8 cellular contexts compared by ENCODE assay signal in the genomic region with DNA sequence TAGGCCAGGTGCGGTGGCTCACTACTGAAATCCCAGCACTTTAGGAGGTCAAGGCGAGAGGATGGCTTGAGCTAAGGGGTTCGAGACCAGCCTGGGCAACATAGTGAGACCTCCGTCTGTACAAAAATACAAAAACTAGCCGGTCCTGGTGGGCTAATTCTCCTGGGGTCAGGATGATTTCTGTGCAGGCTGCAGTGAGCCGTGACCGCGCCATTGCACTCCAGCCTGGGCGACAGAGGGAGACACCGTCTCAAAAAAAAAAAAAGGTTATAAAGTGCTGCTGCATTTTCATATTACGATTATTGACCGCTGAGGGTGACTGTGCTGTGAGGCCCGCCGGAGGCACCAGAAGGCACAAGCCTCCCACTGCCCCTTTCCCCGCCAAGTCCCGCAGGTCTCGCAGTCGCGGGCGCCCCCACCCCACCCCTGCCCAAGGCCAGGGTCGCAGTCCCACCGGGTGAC. TPM values are rescaled to one million over a fixed set of nuclear protein-coding genes. Genes with fewer than 3 reads are reported as not detected.
DNase-seq lines count a peak whose midpoint lies in the region; ATAC-seq and TF ChIP-seq lines count a peak whose summit lies in the region.

No MANE protein-coding gene starts in this region.

- no peaks in the 10 kb centered on the region for H3K27me3 ChIP-seq in Peyer's patch

- TF ChIP-seq POLR2A in Peyer's patch (IDR thresholded peaks at IDR 0.05), result no peak

- in situ Hi-C loops in GM13976 (cut with MboI; ENCODE audit: low sequenced_read_pairs, unreplicated experiment), result no loop called here

- ATAC-seq in HG02588 (IDR thresholded peaks at IDR 0.05; ENCODE audit: unreplicated experiment) (no peak), HG03342 (IDR thresholded peaks at IDR 0.05; ENCODE audit: unreplicated experiment) (no peak)

- no peak for DNase-seq in GM13976 (ENCODE audit: low spot score)
- no peak for DNase-seq in Peyer's patch
- DNase-seq in fibroblast of mammary gland (ENCODE audit: low read depth), result no peak
- DNase-seq in skeletal muscle cell (ENCODE audit: low read depth), result no peak
- DNase-seq in inferior parietal cortex (ENCODE audit: extremely low spot score), result no peak
- DNase-seq in cortex of kidney (lab: John Stamatoyannopoulos, UW), result no peak

- TF ChIP-seq CTCF in GM13976 (IDR thresholded peaks at IDR 0.05; ENCODE audit: borderline replicate concordance, control extremely low read depth, extremely low read depth, insufficient read depth, missing control alignments) (peak; percentile 19), Peyer's patch (IDR thresholded peaks at IDR 0.05) (peak in 4 of 6 experiments; percentile 15 to 51 (median 27)), fibroblast of mammary gland (conservative IDR thresholded peaks at IDR 0.05; ENCODE audit: control insufficient read depth, insufficient read depth, low read depth, low read length) (no peak)

- peak overlapping the region; percentile 76 to 92 (median 89) for H3K27ac ChIP-seq in Peyer's patch

- H3K9me3 ChIP-seq in Peyer's patch, result no peaks in the 10 kb centered on the region

- no peaks in the 10 kb centered on the region for H3K36me3 ChIP-seq in Peyer's patch

- peaks cover 0 to 38% (median 18%) of the 10 kb centered on the region in 4 donors for H3K4me1 ChIP-seq in Peyer's patch

- H3K4me3 ChIP-seq in Peyer's patch (peak overlapping the region; percentile 70 to 95 (median 80)), fibroblast of mammary gland (ENCODE audit: control insufficient read depth, low read depth, low read length) (peak overlapping the region; percentile 34), skeletal muscle cell (ENCODE audit: low read depth, low read length) (peak overlapping the region; percentile 80)

RNA-seq across cellular contexts. Expression of a gene that starts 0.5 kb away (rescaled TPM):
- 10 to 100 TPM in 1 of 4 donors, 1 to 10 TPM in 3; 8.2 to 16.5 (median 9.0) TPM for total RNA-seq in Peyer's patch

RNA-seq across cellular contexts. Expression of a gene that starts 50.3 kb away (rescaled TPM):
- 10 to 100 TPM; 18.2 to 49.1 (median 28.2) TPM for total RNA-seq in Peyer's patch

RNA-seq across cellular contexts. Expression of a gene that starts 58.7 kb away (rescaled TPM):
- total RNA-seq in Peyer's patch, result 10 to 100 TPM; 43.7 to 50.9 (median 49.1) TPM
